In the genomic region with DNA sequence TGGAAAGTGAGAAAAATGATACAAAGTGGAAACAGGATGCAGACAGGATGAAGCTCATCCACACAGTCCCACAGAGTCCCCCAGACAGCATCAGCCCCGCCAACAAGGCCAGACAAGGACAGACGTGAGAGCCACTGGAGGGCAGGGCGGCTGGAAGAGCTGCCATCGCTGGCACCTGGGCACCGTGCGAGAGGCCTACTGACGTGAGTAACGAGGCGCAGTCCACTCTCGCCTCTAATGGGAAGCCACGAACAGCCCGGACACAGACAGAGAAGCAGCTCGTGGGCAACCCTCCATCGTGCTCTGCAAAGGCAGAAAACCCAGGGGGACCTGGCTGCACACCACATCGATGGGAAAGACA, we compare ENCODE assay signal across 20 cellular contexts. TPM values are rescaled to one million over a fixed set of nuclear protein-coding genes. Genes with fewer than 3 reads are reported as not detected.
DNase-seq lines count a peak whose midpoint lies in the region; ATAC-seq and TF ChIP-seq lines count a peak whose summit lies in the region.
"Had no signal": no experiment of that assay in that cellular context is flagged by ENCODE, and none has a peak within 500 bp of the region (broad histone marks: within the 10 kb centered on the region; RNA-seq: fewer than 3 reads in every experiment).

No MANE protein-coding gene starts in this region.

- no peaks in the 10 kb centered on the region for H3K27me3 Mint-ChIP-seq in T-helper 1 cell treated with Interleukin-12 subunit alpha and Interleukin-12 subunit beta and Interleukin-4 antibody, amounts not matched to agents 30 μg/mL and 1 μg/mL, for 36 hours (ENCODE audit: low read depth)
- H3K27me3 Mint-ChIP-seq in WTC11 (ENCODE audit: low read depth) (no peaks in the 10 kb centered on the region), naive B cell (no peaks in the 10 kb centered on the region)
- H3K27me3 Mint-ChIP-seq in activated T-helper 1 cell treated with anti-CD3 and anti-CD28 coated beads, Interleukin-12 subunit alpha, Interleukin-12 subunit beta, Interleukin-2, Interleukin-4 antibody, amounts not matched to agents 30 ng/mL and 10 ng/mL and 1 ng/mL, durations not matched to agents 14 hours and 24 hours and 36 hours (ENCODE audit: insufficient read depth), result peaks cover 2% of the 10 kb centered on the region
- H3K27me3 Mint-ChIP-seq: B cell had no signal

- POLR2A ChIA-PET in WTC11 (lab: Charles Lee), result no interaction called here

- ATAC-seq in WTC11, result no peak
- ATAC-seq in naive B cell (ENCODE audit: low read depth in 2 of 2), result no peak
- ATAC-seq: GM12878, HCT116 had no signal

- H3K27ac Mint-ChIP-seq in T-helper 1 cell treated with Interleukin-12 subunit alpha and Interleukin-12 subunit beta and Interleukin-4 antibody, amounts not matched to agents 30 μg/mL and 1 μg/mL, for 36 hours, result peak overlapping the region; percentile 33
- peak overlapping the region; percentile 92 for H3K27ac Mint-ChIP-seq in WTC11
- peak overlapping the region; percentile 12 to 100 (median 73) for H3K27ac Mint-ChIP-seq in naive B cell
- no peak overlapping the region for H3K27ac Mint-ChIP-seq in activated T-helper 1 cell treated with anti-CD3 and anti-CD28 coated beads, Interleukin-12 subunit alpha, Interleukin-12 subunit beta, Interleukin-2, Interleukin-4 antibody, amounts not matched to agents 30 ng/mL and 10 ng/mL and 1 ng/mL, durations not matched to agents 14 hours and 24 hours and 36 hours

- H3K9me3 ChIP-seq in BE2C, result no peaks in the 10 kb centered on the region

- H3K27me3 ChIP-seq in BE2C, result no peaks in the 10 kb centered on the region

- H3K36me3 Mint-ChIP-seq in T-helper 1 cell treated with Interleukin-12 subunit alpha and Interleukin-12 subunit beta and Interleukin-4 antibody, amounts not matched to agents 30 μg/mL and 1 μg/mL, for 36 hours (ENCODE audit: low read depth), result peaks cover 10% of the 10 kb centered on the region
- H3K36me3 Mint-ChIP-seq in WTC11, result peaks cover 3% of the 10 kb centered on the region; the same call in 1 of the 2 replicates
- no peaks in the 10 kb centered on the region for H3K36me3 Mint-ChIP-seq in naive B cell
- peaks cover 24% of the 10 kb centered on the region for H3K36me3 Mint-ChIP-seq in activated T-helper 1 cell treated with anti-CD3 and anti-CD28 coated beads, Interleukin-12 subunit alpha, Interleukin-12 subunit beta, Interleukin-2, Interleukin-4 antibody, amounts not matched to agents 30 ng/mL and 10 ng/mL and 1 ng/mL, durations not matched to agents 14 hours and 24 hours and 36 hours (ENCODE audit: low read depth)

- DNase-seq in T-helper 1 cell (no peak), BE2C (peak; percentile 4), WTC11 (ENCODE audit: low spot score) (no peak), naive B cell (no peak), OCI-M1 (lab: John Stamatoyannopoulos, UW) (no peak)
- DNase-seq in central memory CD4-positive, alpha-beta T cell, result no peak
- DNase-seq in activated T-helper 1 cell treated with anti-CD3 and anti-CD28 coated beads, Interleukin-12 subunit alpha, Interleukin-12 subunit beta, Interleukin-2, Interleukin-4 antibody, amounts not matched to agents 30 ng/mL and 10 ng/mL and 1 ng/mL, durations not matched to agents 14 hours and 24 hours and 36 hours (ENCODE audit: low spot score), result no peak
- DNase-seq: DMS79 treated with DMSO at 0.1 percent for 48 hours; KG1; NCI-H1048; NCI-H1436 treated with DMSO at 0.1 percent for 48 hours; NCI-H2029 treated with DMSO at 0.1 percent for 48 hours; NCI-H2171 treated with DMSO at 0.1 percent for 48 hours; NCI-H446 treated with DMSO at 0.1 percent for 48 hours; NK-92 treated with Interleukin-12 subunit alpha and Interleukin-12 subunit beta, amount 100 ng/mL, for 24 hours; RPMI8226 had no signal

- no peaks in the 10 kb centered on the region for H3K9me3 Mint-ChIP-seq in T-helper 1 cell treated with Interleukin-12 subunit alpha and Interleukin-12 subunit beta and Interleukin-4 antibody, amounts not matched to agents 30 μg/mL and 1 μg/mL, for 36 hours
- no peaks in the 10 kb centered on the region for H3K9me3 Mint-ChIP-seq in WTC11
- peaks cover 0 to 1% (median 0%) of the 10 kb centered on the region in 7 donors for H3K9me3 Mint-ChIP-seq in naive B cell
- no peaks in the 10 kb centered on the region for H3K9me3 Mint-ChIP-seq in activated T-helper 1 cell treated with anti-CD3 and anti-CD28 coated beads, Interleukin-12 subunit alpha, Interleukin-12 subunit beta, Interleukin-2, Interleukin-4 antibody, amounts not matched to agents 30 ng/mL and 10 ng/mL and 1 ng/mL, durations not matched to agents 14 hours and 24 hours and 36 hours

- peaks cover 10% of the 10 kb centered on the region for H3K4me1 ChIP-seq in BE2C

- TF ChIP-seq CTCF in BE2C (IDR thresholded peaks at IDR 0.05; ENCODE audit: low read depth, low read length) (no peak), WTC11 (IDR thresholded peaks at IDR 0.05) (no peak)

- H3K36me3 ChIP-seq in BE2C, result peaks cover 7% of the 10 kb centered on the region; the same call in 1 of the 2 replicates

- CTCF ChIA-PET in WTC11 (lab: Charles Lee), result interaction anchor here (1.1 kb wide), 1 partner anchor 226 kb away, joined by 3 read pairs; no protein-coding TSS in a partner anchor

- peaks cover 34% of the 10 kb centered on the region for H3K4me1 Mint-ChIP-seq in T-helper 1 cell treated with Interleukin-12 subunit alpha and Interleukin-12 subunit beta and Interleukin-4 antibody, amounts not matched to agents 30 μg/mL and 1 μg/mL, for 36 hours (ENCODE audit: low read depth)
- H3K4me1 Mint-ChIP-seq in WTC11, result peaks cover 51% of the 10 kb centered on the region
- H3K4me1 Mint-ChIP-seq in naive B cell, result peaks cover 36 to 49% (median 46%) of the 10 kb centered on the region in 3 donors
- H3K4me1 Mint-ChIP-seq in activated T-helper 1 cell treated with anti-CD3 and anti-CD28 coated beads, Interleukin-12 subunit alpha, Interleukin-12 subunit beta, Interleukin-2, Interleukin-4 antibody, amounts not matched to agents 30 ng/mL and 10 ng/mL and 1 ng/mL, durations not matched to agents 14 hours and 24 hours and 36 hours (ENCODE audit: low read depth), result peaks cover 34% of the 10 kb centered on the region

- no peak overlapping the region for H3K4me3 Mint-ChIP-seq in T-helper 1 cell treated with Interleukin-12 subunit alpha and Interleukin-12 subunit beta and Interleukin-4 antibody, amounts not matched to agents 30 μg/mL and 1 μg/mL, for 36 hours
- H3K4me3 Mint-ChIP-seq in WTC11 (no peak overlapping the region), naive B cell (peak overlapping the region in 1 of 8 donors; percentile 29)
- H3K4me3 Mint-ChIP-seq in activated T-helper 1 cell treated with anti-CD3 and anti-CD28 coated beads, Interleukin-12 subunit alpha, Interleukin-12 subunit beta, Interleukin-2, Interleukin-4 antibody, amounts not matched to agents 30 ng/mL and 10 ng/mL and 1 ng/mL, durations not matched to agents 14 hours and 24 hours and 36 hours, result no peak overlapping the region
- H3K4me3 Mint-ChIP-seq: B cell had no signal

- intact Hi-C loops in activated T-helper 1 cell treated with anti-CD3 and anti-CD28 coated beads, Interleukin-12 subunit alpha, Interleukin-12 subunit beta, Interleukin-2, Interleukin-4 antibody, amounts not matched to agents 30 ng/mL and 10 ng/mL and 1 ng/mL, durations not matched to agents 14 hours and 24 hours and 36 hours (cut with micrococcal nuclease), result no loop called here

- H3K4me3 ChIP-seq in BE2C (ENCODE audit: low read depth, low read length), result no peak overlapping the region
- H3K4me3 ChIP-seq: GM12878 had no signal

TF ChIP-seq in WTC11, 78 proteins besides CTCF, POLR2A, EP300 and RAD21 (continues in another document):
- TF ChIP-seq, protein P1, sequence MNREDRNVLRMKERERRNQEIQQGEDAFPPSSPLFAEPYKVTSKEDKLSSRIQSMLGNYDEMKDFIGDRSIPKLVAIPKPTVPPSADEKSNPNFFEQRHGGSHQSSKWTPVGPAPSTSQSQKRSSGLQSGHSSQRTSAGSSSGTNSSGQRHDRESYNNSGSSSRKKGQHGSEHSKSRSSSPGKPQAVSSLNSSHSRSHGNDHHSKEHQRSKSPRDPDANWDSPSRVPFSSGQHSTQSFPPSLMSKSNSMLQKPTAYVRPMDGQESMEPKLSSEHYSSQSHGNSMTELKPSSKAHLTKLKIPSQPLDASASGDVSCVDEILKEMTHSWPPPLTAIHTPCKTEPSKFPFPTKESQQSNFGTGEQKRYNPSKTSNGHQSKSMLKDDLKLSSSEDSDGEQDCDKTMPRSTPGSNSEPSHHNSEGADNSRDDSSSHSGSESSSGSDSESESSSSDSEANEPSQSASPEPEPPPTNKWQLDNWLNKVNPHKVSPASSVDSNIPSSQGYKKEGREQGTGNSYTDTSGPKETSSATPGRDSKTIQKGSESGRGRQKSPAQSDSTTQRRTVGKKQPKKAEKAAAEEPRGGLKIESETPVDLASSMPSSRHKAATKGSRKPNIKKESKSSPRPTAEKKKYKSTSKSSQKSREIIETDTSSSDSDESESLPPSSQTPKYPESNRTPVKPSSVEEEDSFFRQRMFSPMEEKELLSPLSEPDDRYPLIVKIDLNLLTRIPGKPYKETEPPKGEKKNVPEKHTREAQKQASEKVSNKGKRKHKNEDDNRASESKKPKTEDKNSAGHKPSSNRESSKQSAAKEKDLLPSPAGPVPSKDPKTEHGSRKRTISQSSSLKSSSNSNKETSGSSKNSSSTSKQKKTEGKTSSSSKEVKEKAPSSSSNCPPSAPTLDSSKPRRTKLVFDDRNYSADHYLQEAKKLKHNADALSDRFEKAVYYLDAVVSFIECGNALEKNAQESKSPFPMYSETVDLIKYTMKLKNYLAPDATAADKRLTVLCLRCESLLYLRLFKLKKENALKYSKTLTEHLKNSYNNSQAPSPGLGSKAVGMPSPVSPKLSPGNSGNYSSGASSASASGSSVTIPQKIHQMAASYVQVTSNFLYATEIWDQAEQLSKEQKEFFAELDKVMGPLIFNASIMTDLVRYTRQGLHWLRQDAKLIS (CRISPR knock-in tag; IDR thresholded peaks at IDR 0.05; ENCODE audit: borderline replicate concordance), result no peak
- TF ChIP-seq ZNF671 (CRISPR knock-in tag; IDR thresholded peaks at IDR 0.05) (no peak), MLX (CRISPR knock-in tag; IDR thresholded peaks at IDR 0.05) (no peak), ZNF416 (CRISPR knock-in tag; IDR thresholded peaks at IDR 0.05) (no peak)

RNA-seq across cellular contexts. Expression of gene HDAC4, which starts 17.0 kb away (rescaled TPM):
- 9.3 TPM for polyA plus RNA-seq in BE2C (2012; ENCODE audit: insufficient read depth, insufficient read length, low read depth)
- total RNA-seq in WTC11 (2021), result 35.0 to 44.4 TPM (median 42.3 TPM) in 3 replicates
- 1 to 10 TPM in 5 of 6 donors, not detected in 1; 1.5 to 6.8 (median 2.8) TPM for polyA plus RNA-seq in naive B cell (ENCODE audit: low read depth in 6 of 6)
- 41.3 and 42.1 TPM in 2 replicates for total RNA-seq in activated T-helper 1 cell treated with anti-CD3 and anti-CD28 coated beads, Interleukin-12 subunit alpha, Interleukin-12 subunit beta, Interleukin-2, Interleukin-4 antibody, amounts not matched to agents 30 ng/mL and 10 ng/mL and 1 ng/mL, durations not matched to agents 14 hours and 24 hours and 36 hours
